8 cellular contexts compared by ENCODE assay signal in the genomic region with DNA sequence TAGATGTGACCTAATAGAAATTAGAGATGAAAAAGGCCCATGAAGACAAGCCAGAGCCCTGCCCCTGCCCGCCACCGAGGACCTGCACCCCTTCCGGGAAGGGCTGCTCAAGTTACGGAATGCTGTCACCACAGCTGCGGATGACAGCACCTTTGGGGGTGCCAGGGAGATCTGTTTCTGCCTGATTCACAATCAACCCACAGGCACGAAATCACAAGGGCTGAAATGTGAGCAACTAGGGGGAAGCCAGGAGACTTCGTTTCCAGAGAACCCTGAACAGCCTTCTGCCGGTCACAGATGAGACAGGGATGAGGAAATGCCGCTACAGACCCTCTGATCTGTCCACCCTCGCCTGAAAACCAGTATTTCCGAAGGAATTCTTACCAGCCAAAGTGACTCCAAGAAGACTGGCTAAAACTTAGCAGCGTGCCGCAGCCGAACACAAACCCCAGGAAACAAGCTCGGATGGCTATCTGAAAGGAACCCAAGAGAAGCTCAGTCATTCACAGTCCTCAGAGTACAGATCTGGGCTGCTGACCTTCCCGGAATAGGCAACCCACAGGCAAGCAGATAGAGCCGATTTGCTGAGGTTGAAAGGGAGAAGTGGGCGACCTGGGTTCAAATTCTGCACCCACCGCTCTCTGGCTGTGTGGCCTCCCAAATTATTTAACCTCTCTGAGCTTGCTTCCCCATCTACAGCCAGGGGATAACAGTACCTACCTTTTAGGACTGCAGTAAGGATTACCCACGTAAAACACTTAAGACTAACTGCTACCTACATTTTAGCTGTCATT. TPM values are rescaled to one million over a fixed set of nuclear protein-coding genes. Genes with fewer than 3 reads are reported as not detected.
A peak's percentile ranks its signal among the peaks of the same experiment; 100 is the strongest.
DNase-seq lines count a peak whose midpoint lies in the region; ATAC-seq and TF ChIP-seq lines count a peak whose summit lies in the region.

No MANE protein-coding gene starts in this region.

- H3K4me3 ChIP-seq in MM.1S (ENCODE audit: low read length) (peak overlapping the region; percentile 84), choroid plexus epithelial cell (ENCODE audit: low read depth, low read length) (peak overlapping the region; percentile 77)

- peak overlapping the region; percentile 72 for H2AFZ ChIP-seq in MM.1S (ENCODE audit: low read length)

- ATAC-seq in naive B cell (ENCODE audit: low read depth in 2 of 2) (no peak), HG03432 (IDR thresholded peaks at IDR 0.05; ENCODE audit: unreplicated experiment) (no peak), HG02973 (IDR thresholded peaks at IDR 0.05; ENCODE audit: unreplicated experiment) (no peak)

- H3K9me3 ChIP-seq in MM.1S (replicated peaks; ENCODE audit: insufficient read depth, low read length), result no peaks in the 10 kb centered on the region

- no peaks in the 10 kb centered on the region for H3K9me3 Mint-ChIP-seq in Calu3 (ENCODE audit: low read depth, unreplicated experiment)
- H3K9me3 Mint-ChIP-seq in naive B cell, result no peaks in the 10 kb centered on the region

- no peak overlapping the region for H3K27ac ChIP-seq in MM.1S (ENCODE audit: low read length)

- no peaks in the 10 kb centered on the region for H3F3A ChIP-seq in MM.1S (ENCODE audit: insufficient read depth, low read length)

- H3K27me3 Mint-ChIP-seq in Calu3 (ENCODE audit: unreplicated experiment) (no peaks in the 10 kb centered on the region), naive B cell (peaks cover 8 to 16% (median 12%) of the 10 kb centered on the region in 3 donors)

- peaks cover 33% of the 10 kb centered on the region for H3K79me2 ChIP-seq in MM.1S (ENCODE audit: low read length)

- H3K9me2 ChIP-seq in MM.1S (replicated peaks; ENCODE audit: insufficient read depth, low read length), result no peaks in the 10 kb centered on the region

- no TSS peak for BruUV-seq in Calu3 (replicated peaks; lab: Mats Ljungman, UMichigan)

- H3K4me3 Mint-ChIP-seq in Calu3 (ENCODE audit: low read depth, unreplicated experiment), result peak overlapping the region; percentile 78
- peak overlapping the region; percentile 81 to 92 (median 86) for H3K4me3 Mint-ChIP-seq in naive B cell

- H3K4me1 ChIP-seq in MM.1S (ENCODE audit: low read length), result no peaks in the 10 kb centered on the region

- H3K4me1 Mint-ChIP-seq in Calu3 (ENCODE audit: low read depth, unreplicated experiment) (peaks cover 18% of the 10 kb centered on the region), naive B cell (peaks cover 0 to 19% (median 13%) of the 10 kb centered on the region in 3 donors)

- TF ChIP-seq CTCF in Calu3 (IDR thresholded peaks at IDR 0.05; ENCODE audit: unreplicated experiment), result no peak
- no peak for TF ChIP-seq CTCF in MM.1S (IDR thresholded peaks at IDR 0.05; ENCODE audit: low read length)
- TF ChIP-seq CTCF in choroid plexus epithelial cell (conservative IDR thresholded peaks at IDR 0.05; ENCODE audit: low read depth, low read length), result no peak

- DNase-seq in Calu3, result no peak
- DNase-seq in MM.1S, result no peak
- DNase-seq in choroid plexus epithelial cell (ENCODE audit: low read depth), result peak; percentile 38
- no peak for DNase-seq in naive B cell
- DNase-seq in hepatic stellate cell (ENCODE audit: low spot score), result no peak
- DNase-seq in NCI-H1105 treated with DMSO at 0.1 percent for 48 hours (lab: John Stamatoyannopoulos, UW), result no peak

- H3K27me3 ChIP-seq in MM.1S (replicated peaks; ENCODE audit: insufficient read depth, low read length), result peaks cover 13% of the 10 kb centered on the region

- intact Hi-C loops in Calu3 (cut with micrococcal nuclease; ENCODE audit: unreplicated experiment), result loop anchor here (1.0 kb wide), 1 partner anchor 9 kb away; no protein-coding TSS in a partner anchor

- peaks cover 36% of the 10 kb centered on the region for H3K36me3 Mint-ChIP-seq in Calu3 (ENCODE audit: insufficient read depth, unreplicated experiment)
- peaks cover 0 to 5% of the 10 kb centered on the region in 2 donors for H3K36me3 Mint-ChIP-seq in naive B cell

- CTCF ChIA-PET in Calu3 (lab: Charles Lee), result interaction anchor here (1.0 to 1.3 kb wide), 2 partner anchors 10 to 29 kb away, joined by 4 to 13 read pairs; a partner anchor contains a TSS

- peak overlapping the region; percentile 93 for H3K4me2 ChIP-seq in MM.1S (ENCODE audit: low read depth, low read length)

- no peaks in the 10 kb centered on the region for H4K20me1 ChIP-seq in MM.1S (ENCODE audit: insufficient read depth, low read length)

- peaks cover 7% of the 10 kb centered on the region; the same call in 1 of the 2 replicates for H3K36me3 ChIP-seq in MM.1S (replicated peaks; ENCODE audit: insufficient read depth, low read length)

- H3K9ac ChIP-seq in MM.1S (ENCODE audit: low read length), result peak overlapping the region; percentile 91

- H3K27ac Mint-ChIP-seq in Calu3 (ENCODE audit: unreplicated experiment), result peak overlapping the region; percentile 52
- H3K27ac Mint-ChIP-seq in naive B cell, result peak overlapping the region in 3 of 6 donors; percentile 7 to 67 (median 33)

RNA-seq across cellular contexts. Expression of a gene that starts 1.1 kb away (rescaled TPM):
- total RNA-seq in Calu3 (2022), result 54.5 and 56.2 TPM in 2 replicates
- polyA plus RNA-seq in naive B cell (ENCODE audit: low read depth in 6 of 6), result 10 to 100 TPM in 4 of 6 donors, 1 to 10 TPM in 2; 5.4 to 16.2 (median 11.6) TPM

RNA-seq across cellular contexts. Expression of a gene that starts 9.3 kb away (rescaled TPM):
- total RNA-seq in Calu3 (2022), result not detected in 2 replicates
- polyA plus RNA-seq in naive B cell (ENCODE audit: low read depth in 6 of 6), result not detected

RNA-seq across cellular contexts. Expression of a gene that starts 26.2 kb away (rescaled TPM):
- 3.7 and 4.7 TPM in 2 replicates for total RNA-seq in Calu3 (2022)
- polyA plus RNA-seq in naive B cell (ENCODE audit: low read depth in 6 of 6), result not detected

RNA-seq across cellular contexts. Expression of a gene that starts 28.8 kb away (rescaled TPM):
- total RNA-seq in Calu3 (2022), result 146 and 160 TPM in 2 replicates
- polyA plus RNA-seq in naive B cell (ENCODE audit: low read depth in 6 of 6), result under 1 TPM in 4 of 6 donors, not detected in 2; 0.12 to 0.61 (median 0.26) TPM

RNA-seq across cellular contexts. Expression of a gene that starts 35.3 kb away (rescaled TPM):
- 256 and 259 TPM in 2 replicates for total RNA-seq in Calu3 (2022)
- polyA plus RNA-seq in naive B cell (ENCODE audit: low read depth in 6 of 6), result 100 to 1,000 TPM; 148 to 237 (median 187) TPM
